In the genomic region with DNA sequence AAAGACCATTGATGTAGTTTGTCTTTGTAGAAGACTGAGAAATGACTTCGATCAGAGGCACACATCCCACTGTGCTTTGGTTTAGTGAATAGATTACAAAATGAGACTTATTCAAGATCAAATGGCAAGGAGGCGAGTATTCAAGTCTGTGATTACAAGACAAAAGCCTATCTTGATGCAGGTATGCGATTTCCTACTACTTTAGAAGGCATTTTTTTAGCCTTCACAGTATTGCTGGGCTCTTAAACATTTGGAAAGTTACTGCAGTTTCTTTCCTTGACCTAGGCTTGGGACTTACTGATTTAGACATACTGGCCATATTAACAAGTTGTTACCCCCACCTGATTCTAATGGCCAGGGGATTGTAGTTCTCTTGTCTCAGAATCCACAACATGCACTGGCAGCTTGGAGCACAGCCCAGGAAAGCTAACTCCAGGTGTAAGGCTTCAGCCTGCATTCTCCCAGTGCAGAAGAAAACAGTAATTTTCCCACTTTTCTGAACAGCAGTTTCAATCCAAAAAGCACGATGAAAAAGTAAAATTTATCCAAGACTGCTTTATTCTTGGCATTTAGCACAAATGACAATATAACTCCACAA, we compare ENCODE assay signal across 1 cellular context.
TF ChIP-seq lines count a peak whose summit lies in the region.

No MANE protein-coding gene starts in this region.

TF ChIP-seq in H1, 55 proteins besides CTCF, POLR2A, EP300 and RAD21:
- TF ChIP-seq TEAD4 (IDR thresholded peaks at IDR 0.05; ENCODE audit: low read depth, low read length) (peak; percentile 49; the same call in 1 of the 2 replicates), ASH2L (IDR thresholded peaks at IDR 0.05; ENCODE audit: low read length) (peak; percentile 39), PHF8 (conservative IDR thresholded peaks at IDR 0.05; ENCODE audit: low read depth, low read length) (no peak), SP1 (IDR thresholded peaks at IDR 0.05; ENCODE audit: low read depth, low read length) (no peak), CHD2 (IDR thresholded peaks at IDR 0.05; ENCODE audit: low read length) (no peak), JUN (IDR thresholded peaks at IDR 0.05; ENCODE audit: low read depth, low read length) (no peak), CEBPB (IDR thresholded peaks at IDR 0.05; ENCODE audit: low read depth, low read length) (no peak), ZNF274 (IDR thresholded peaks at IDR 0.05; ENCODE audit: borderline replicate concordance, extremely low read depth, low read length) (no peak), TAF7 (optimal IDR thresholded peaks at IDR 0.05; ENCODE audit: borderline replicate concordance, low read depth, low read length) (no peak), EGR1 (IDR thresholded peaks at IDR 0.05; ENCODE audit: borderline replicate concordance, low read depth, low read length) (no peak), NANOG (IDR thresholded peaks at IDR 0.05; ENCODE audit: insufficient read depth, low read depth, low read length, poor library complexity, severe bottlenecking) (no peak), CBX8 (IDR thresholded peaks at IDR 0.05; ENCODE audit: borderline replicate concordance, low read depth, low read length) (no peak)
- TF ChIP-seq, protein P1, sequence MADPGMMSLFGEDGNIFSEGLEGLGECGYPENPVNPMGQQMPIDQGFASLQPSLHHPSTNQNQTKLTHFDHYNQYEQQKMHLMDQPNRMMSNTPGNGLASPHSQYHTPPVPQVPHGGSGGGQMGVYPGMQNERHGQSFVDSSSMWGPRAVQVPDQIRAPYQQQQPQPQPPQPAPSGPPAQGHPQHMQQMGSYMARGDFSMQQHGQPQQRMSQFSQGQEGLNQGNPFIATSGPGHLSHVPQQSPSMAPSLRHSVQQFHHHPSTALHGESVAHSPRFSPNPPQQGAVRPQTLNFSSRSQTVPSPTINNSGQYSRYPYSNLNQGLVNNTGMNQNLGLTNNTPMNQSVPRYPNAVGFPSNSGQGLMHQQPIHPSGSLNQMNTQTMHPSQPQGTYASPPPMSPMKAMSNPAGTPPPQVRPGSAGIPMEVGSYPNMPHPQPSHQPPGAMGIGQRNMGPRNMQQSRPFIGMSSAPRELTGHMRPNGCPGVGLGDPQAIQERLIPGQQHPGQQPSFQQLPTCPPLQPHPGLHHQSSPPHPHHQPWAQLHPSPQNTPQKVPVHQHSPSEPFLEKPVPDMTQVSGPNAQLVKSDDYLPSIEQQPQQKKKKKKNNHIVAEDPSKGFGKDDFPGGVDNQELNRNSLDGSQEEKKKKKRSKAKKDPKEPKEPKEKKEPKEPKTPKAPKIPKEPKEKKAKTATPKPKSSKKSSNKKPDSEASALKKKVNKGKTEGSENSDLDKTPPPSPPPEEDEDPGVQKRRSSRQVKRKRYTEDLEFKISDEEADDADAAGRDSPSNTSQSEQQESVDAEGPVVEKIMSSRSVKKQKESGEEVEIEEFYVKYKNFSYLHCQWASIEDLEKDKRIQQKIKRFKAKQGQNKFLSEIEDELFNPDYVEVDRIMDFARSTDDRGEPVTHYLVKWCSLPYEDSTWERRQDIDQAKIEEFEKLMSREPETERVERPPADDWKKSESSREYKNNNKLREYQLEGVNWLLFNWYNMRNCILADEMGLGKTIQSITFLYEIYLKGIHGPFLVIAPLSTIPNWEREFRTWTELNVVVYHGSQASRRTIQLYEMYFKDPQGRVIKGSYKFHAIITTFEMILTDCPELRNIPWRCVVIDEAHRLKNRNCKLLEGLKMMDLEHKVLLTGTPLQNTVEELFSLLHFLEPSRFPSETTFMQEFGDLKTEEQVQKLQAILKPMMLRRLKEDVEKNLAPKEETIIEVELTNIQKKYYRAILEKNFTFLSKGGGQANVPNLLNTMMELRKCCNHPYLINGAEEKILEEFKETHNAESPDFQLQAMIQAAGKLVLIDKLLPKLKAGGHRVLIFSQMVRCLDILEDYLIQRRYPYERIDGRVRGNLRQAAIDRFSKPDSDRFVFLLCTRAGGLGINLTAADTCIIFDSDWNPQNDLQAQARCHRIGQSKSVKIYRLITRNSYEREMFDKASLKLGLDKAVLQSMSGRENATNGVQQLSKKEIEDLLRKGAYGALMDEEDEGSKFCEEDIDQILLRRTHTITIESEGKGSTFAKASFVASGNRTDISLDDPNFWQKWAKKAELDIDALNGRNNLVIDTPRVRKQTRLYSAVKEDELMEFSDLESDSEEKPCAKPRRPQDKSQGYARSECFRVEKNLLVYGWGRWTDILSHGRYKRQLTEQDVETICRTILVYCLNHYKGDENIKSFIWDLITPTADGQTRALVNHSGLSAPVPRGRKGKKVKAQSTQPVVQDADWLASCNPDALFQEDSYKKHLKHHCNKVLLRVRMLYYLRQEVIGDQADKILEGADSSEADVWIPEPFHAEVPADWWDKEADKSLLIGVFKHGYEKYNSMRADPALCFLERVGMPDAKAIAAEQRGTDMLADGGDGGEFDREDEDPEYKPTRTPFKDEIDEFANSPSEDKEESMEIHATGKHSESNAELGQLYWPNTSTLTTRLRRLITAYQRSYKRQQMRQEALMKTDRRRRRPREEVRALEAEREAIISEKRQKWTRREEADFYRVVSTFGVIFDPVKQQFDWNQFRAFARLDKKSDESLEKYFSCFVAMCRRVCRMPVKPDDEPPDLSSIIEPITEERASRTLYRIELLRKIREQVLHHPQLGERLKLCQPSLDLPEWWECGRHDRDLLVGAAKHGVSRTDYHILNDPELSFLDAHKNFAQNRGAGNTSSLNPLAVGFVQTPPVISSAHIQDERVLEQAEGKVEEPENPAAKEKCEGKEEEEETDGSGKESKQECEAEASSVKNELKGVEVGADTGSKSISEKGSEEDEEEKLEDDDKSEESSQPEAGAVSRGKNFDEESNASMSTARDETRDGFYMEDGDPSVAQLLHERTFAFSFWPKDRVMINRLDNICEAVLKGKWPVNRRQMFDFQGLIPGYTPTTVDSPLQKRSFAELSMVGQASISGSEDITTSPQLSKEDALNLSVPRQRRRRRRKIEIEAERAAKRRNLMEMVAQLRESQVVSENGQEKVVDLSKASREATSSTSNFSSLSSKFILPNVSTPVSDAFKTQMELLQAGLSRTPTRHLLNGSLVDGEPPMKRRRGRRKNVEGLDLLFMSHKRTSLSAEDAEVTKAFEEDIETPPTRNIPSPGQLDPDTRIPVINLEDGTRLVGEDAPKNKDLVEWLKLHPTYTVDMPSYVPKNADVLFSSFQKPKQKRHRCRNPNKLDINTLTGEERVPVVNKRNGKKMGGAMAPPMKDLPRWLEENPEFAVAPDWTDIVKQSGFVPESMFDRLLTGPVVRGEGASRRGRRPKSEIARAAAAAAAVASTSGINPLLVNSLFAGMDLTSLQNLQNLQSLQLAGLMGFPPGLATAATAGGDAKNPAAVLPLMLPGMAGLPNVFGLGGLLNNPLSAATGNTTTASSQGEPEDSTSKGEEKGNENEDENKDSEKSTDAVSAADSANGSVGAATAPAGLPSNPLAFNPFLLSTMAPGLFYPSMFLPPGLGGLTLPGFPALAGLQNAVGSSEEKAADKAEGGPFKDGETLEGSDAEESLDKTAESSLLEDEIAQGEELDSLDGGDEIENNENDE (IDR thresholded peaks at IDR 0.05; ENCODE audit: insufficient replicate concordance, low read length), result peak; percentile 83
- TF ChIP-seq, protein P2, sequence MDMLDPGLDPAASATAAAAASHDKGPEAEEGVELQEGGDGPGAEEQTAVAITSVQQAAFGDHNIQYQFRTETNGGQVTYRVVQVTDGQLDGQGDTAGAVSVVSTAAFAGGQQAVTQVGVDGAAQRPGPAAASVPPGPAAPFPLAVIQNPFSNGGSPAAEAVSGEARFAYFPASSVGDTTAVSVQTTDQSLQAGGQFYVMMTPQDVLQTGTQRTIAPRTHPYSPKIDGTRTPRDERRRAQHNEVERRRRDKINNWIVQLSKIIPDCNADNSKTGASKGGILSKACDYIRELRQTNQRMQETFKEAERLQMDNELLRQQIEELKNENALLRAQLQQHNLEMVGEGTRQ (IDR thresholded peaks at IDR 0.05; ENCODE audit: low read length), result no peak
